In the genomic region with DNA sequence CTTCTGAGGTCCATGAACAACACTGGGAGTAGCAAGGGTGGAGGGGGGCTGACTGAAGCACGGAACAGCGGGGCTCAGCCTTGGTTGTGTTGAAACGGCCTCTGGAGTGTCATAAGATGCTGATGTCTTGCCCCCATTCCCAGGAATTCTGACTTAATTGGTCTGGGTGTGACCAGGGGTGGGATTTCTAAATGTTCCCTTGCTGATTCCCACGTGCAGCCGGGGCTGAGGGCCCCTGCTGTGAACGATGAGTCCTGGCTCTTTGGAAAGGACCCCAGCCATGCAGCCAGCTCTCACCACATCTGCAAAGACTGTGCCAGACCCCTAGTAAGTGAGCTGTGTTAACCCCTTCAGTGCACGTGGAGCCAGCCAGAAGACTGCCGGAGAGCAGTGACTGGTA, we compare ENCODE assay signal across 18 cellular contexts.
"Had no signal": no experiment of that assay in that cellular context is flagged by ENCODE, and none has a peak within 500 bp of the region (broad histone marks: within the 10 kb centered on the region; RNA-seq: fewer than 3 reads in every experiment).

No MANE protein-coding gene starts in this region.

- H3K9me3 ChIP-seq: esophagus squamous epithelium, heart left ventricle, left lung, right atrium auricular region had no signal

- H3K4me1 Mint-ChIP-seq: activated naive CD8-positive, alpha-beta T cell treated with anti-CD3 and anti-CD28 coated beads for 36 hours; memory B cell; stimulated activated naive B cell treated with anti-CD40 and anti-IgM and Interleukin-4, amounts not matched to agents 10 μg/mL and 1 μg/mL and 100 μg/mL, for 72 hours had no signal

- H3K36me3 Mint-ChIP-seq: activated CD4-positive, alpha-beta memory T cell treated with anti-CD3 and anti-CD28 coated beads for 36 hours; activated naive CD8-positive, alpha-beta T cell treated with anti-CD3 and anti-CD28 coated beads for 36 hours; memory B cell; stimulated activated naive B cell treated with anti-CD40 and anti-IgM and Interleukin-4, amounts not matched to agents 10 μg/mL and 1 μg/mL and 100 μg/mL, for 72 hours had no signal

- H3K9me3 Mint-ChIP-seq: activated CD4-positive, alpha-beta memory T cell treated with anti-CD3 and anti-CD28 coated beads for 36 hours; activated naive CD8-positive, alpha-beta T cell treated with anti-CD3 and anti-CD28 coated beads for 36 hours; memory B cell; neural crest cell had no signal

- H3K27me3 Mint-ChIP-seq: activated CD4-positive, alpha-beta memory T cell treated with anti-CD3 and anti-CD28 coated beads for 36 hours; memory B cell; stimulated activated naive B cell treated with anti-CD40 and anti-IgM and Interleukin-4, amounts not matched to agents 10 μg/mL and 1 μg/mL and 100 μg/mL, for 72 hours had no signal

- DNase-seq: activated CD4-positive, alpha-beta memory T cell treated with anti-CD3 and anti-CD28 coated beads for 36 hours; activated gamma-delta T cell; activated naive CD8-positive, alpha-beta T cell treated with anti-CD3 and anti-CD28 coated beads for 36 hours; activated T-cell treated with anti-CD3 and anti-CD28 coated beads, Interleukin-2, amount 50 U/mL, for 48 hours; anterior cingulate cortex; dorsolateral prefrontal cortex; esophagus squamous epithelium; foreskin melanocyte; heart left ventricle; left lung; posterior cingulate gyrus; stimulated activated CD4-positive, alpha-beta T cell treated with anti-CD3 and anti-CD28 coated beads, Interleukin-2, amount 100 ng/mL, for 24 hours; stimulated activated naive B cell treated with anti-CD40 and anti-IgM and Interleukin-4, amounts not matched to agents 10 μg/mL and 1 μg/mL and 100 μg/mL, for 72 hours; SW 1271; T1000 had no signal

- H3K4me3 Mint-ChIP-seq: activated CD4-positive, alpha-beta memory T cell treated with anti-CD3 and anti-CD28 coated beads for 36 hours; activated naive CD8-positive, alpha-beta T cell treated with anti-CD3 and anti-CD28 coated beads for 36 hours; memory B cell; neural crest cell; stimulated activated naive B cell treated with anti-CD40 and anti-IgM and Interleukin-4, amounts not matched to agents 10 μg/mL and 1 μg/mL and 100 μg/mL, for 72 hours had no signal

- ATAC-seq: heart left ventricle; left lung; stimulated activated naive B cell treated with anti-CD40 and anti-IgM and Interleukin-4, amounts not matched to agents 10 μg/mL and 1 μg/mL and 100 μg/mL, for 72 hours had no signal

- H3K27ac Mint-ChIP-seq: activated CD4-positive, alpha-beta memory T cell treated with anti-CD3 and anti-CD28 coated beads for 36 hours; activated naive CD8-positive, alpha-beta T cell treated with anti-CD3 and anti-CD28 coated beads for 36 hours; memory B cell; stimulated activated naive B cell treated with anti-CD40 and anti-IgM and Interleukin-4, amounts not matched to agents 10 μg/mL and 1 μg/mL and 100 μg/mL, for 72 hours had no signal

- H3K27ac ChIP-seq: dorsolateral prefrontal cortex, left lung, right atrium auricular region had no signal

- H3K4me3 ChIP-seq: dorsolateral prefrontal cortex, esophagus squamous epithelium, heart left ventricle, left lung, right atrium auricular region had no signal

- H3K27me3 ChIP-seq: dorsolateral prefrontal cortex, esophagus squamous epithelium, heart left ventricle, left lung, right atrium auricular region had no signal

- H3K36me3 ChIP-seq: esophagus squamous epithelium, heart left ventricle, left lung, right atrium auricular region had no signal
